8 cellular contexts compared by ENCODE assay signal in the genomic region with DNA sequence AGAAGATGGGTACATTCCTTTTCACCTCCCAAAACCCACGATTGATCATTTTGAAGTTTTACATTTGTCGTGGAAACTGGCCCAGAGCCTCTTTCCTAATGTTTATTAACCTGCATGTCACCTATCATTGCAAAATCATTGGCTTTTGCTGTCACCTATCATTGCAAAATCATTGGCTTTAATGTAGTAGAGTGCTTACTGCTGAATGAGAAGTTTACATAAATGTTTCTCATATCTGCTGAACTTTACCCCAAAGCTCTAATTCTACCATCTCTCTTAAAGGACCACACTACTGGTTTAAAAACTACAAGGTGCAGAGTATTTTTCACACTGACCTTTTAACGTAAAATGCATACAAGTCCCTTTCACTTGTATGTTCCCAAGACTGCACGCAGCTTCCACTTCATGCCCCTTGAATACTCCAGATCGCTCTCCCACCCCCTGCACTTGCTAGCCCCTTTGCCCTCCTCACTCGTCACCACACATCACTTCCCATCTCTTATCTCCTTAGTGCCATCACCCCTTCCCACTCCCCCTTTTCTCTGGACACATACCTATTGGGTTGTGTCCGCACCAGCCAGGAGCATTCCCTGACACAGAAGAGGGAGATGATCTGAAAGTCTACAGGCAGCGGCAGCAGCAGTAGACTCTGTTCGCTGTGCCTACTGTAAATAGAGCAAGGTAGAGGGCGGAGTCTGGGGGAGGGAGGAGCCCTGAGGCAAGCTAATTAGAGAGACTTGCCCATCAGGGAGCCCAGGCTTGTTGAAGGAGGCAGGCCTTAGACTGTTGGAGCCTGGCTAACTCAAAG. TPM values are rescaled to one million over a fixed set of nuclear protein-coding genes. Genes with fewer than 3 reads are reported as not detected.
DNase-seq lines count a peak whose midpoint lies in the region; ATAC-seq and TF ChIP-seq lines count a peak whose summit lies in the region.

No MANE protein-coding gene starts in this region.

- DNase-seq in NCI-H82 (lab: John Stamatoyannopoulos, UW) (peak; percentile 78), NCI-H82 treated with DMSO at 0.1 percent for 48 hours (lab: John Stamatoyannopoulos, UW; ENCODE audit: unreplicated experiment) (no peak), WERI-Rb-1 (peak; percentile 15), progenitor cell of endocrine pancreas (ENCODE audit: low spot score, unreplicated experiment) (peak; percentile 17), aorta (no peak), NCI-H345 (lab: John Stamatoyannopoulos, UW) (no peak), Ammon's horn (ENCODE audit: low spot score) (no peak)

- peaks cover 11% of the 10 kb centered on the region for H3K27me3 Mint-ChIP-seq in progenitor cell of endocrine pancreas

- H3K27me3 ChIP-seq in WERI-Rb-1 (ENCODE audit: insufficient read depth, low read depth, severe bottlenecking) (no peaks in the 10 kb centered on the region), aorta (ENCODE audit: control insufficient read depth in 1 of 2, insufficient read depth in 2 of 2, low read length in 1 of 2) (peaks cover 0 to 3% of the 10 kb centered on the region in 2 donors)

- intact Hi-C loops in aorta (cut with DNase I) = no loop called here

- TF ChIP-seq CTCF in WERI-Rb-1 (IDR thresholded peaks at IDR 0.05; ENCODE audit: low read depth, low read length) (no peak), progenitor cell of endocrine pancreas (IDR thresholded peaks at IDR 0.05; ENCODE audit: unreplicated experiment) (no peak)

- H3K36me3 Mint-ChIP-seq in progenitor cell of endocrine pancreas (ENCODE audit: insufficient read depth) = no peaks in the 10 kb centered on the region

- H3K9me3 ChIP-seq in WERI-Rb-1 (ENCODE audit: severe bottlenecking) (no peaks in the 10 kb centered on the region), aorta (ENCODE audit: control insufficient read depth, low read length) (no peaks in the 10 kb centered on the region)

- H3K4me1 ChIP-seq in aorta (ENCODE audit: control insufficient read depth in 1 of 2, insufficient read depth in 2 of 2, low read length in 2 of 2) = no peaks in the 10 kb centered on the region

- no peak overlapping the region for H3K27ac Mint-ChIP-seq in progenitor cell of endocrine pancreas

- 72 to 74% methylated on average over 10 of the region's 10 CpGs for WGBS in aorta, 2 donors

- H3K9me3 Mint-ChIP-seq in progenitor cell of endocrine pancreas (ENCODE audit: low read depth) = no peaks in the 10 kb centered on the region

- no peak overlapping the region for H3K4me3 ChIP-seq in WERI-Rb-1 (ENCODE audit: low read depth, low read length)
- H3K4me3 ChIP-seq in aorta (ENCODE audit: low read length in 2 of 2) = no peak overlapping the region

- no peaks in the 10 kb centered on the region for H3K36me3 ChIP-seq in WERI-Rb-1
- H3K36me3 ChIP-seq in aorta (ENCODE audit: control insufficient read depth in 1 of 2, insufficient read depth in 2 of 2, low read length in 1 of 2) = no peaks in the 10 kb centered on the region

- peaks cover 14% of the 10 kb centered on the region for H3K4me1 Mint-ChIP-seq in progenitor cell of endocrine pancreas (ENCODE audit: low read depth)

- H3K27ac ChIP-seq in WERI-Rb-1 = no peak overlapping the region
- no peak overlapping the region for H3K27ac ChIP-seq in aorta (ENCODE audit: low read depth in 1 of 2, low read length in 2 of 2)

- ATAC-seq in HG03039 (IDR thresholded peaks at IDR 0.05; ENCODE audit: unreplicated experiment) (peak; percentile 80), aorta (ENCODE audit: low FRiP score) (no peak)

- H3K4me3 Mint-ChIP-seq in progenitor cell of endocrine pancreas (ENCODE audit: low read depth) = peak overlapping the region; percentile 55

RNA-seq across cellular contexts. Expression of a gene that starts 30.2 kb away (rescaled TPM):
- 56.9 and 61.8 TPM in 2 replicates for total RNA-seq in progenitor cell of endocrine pancreas
- 10 to 100 TPM; 38.6 to 48.0 TPM for total RNA-seq in aorta
- polyA plus RNA-seq in aorta = 10 to 100 TPM; 19.3 to 42.0 TPM

Comparison
In these comparisons a context has a peak if more than half of its experiments do, and no peak if none do; other contexts are left out.
1. DNase-seq: peak in NCI-H82 (single experiment), WERI-Rb-1 (single experiment) and progenitor cell of endocrine pancreas (single experiment); none in NCI-H82 treated with DMSO at 0.1 percent for 48 hours (single experiment), aorta (0 of 2), NCI-H345 (single experiment) and Ammon's horn (single experiment).